ENCODE assay signal across 11 cellular contexts in genomic region chr3:98980915-98981596, GRCh38.
DNase-seq lines count a peak whose midpoint lies in the region; ATAC-seq, FAIRE-seq and TF ChIP-seq lines count a peak whose summit lies in the region.
"Had no signal": no experiment of that assay in that cellular context is flagged by ENCODE, and none has a peak within 500 bp of the region (broad histone marks: within the 10 kb centered on the region; RNA-seq: fewer than 3 reads in every experiment).

No MANE protein-coding gene starts in this region.

- no peaks in the 10 kb centered on the region for H3K27me3 Mint-ChIP-seq in T-helper 2 cell treated with Interferon-gamma antibody and Interleukin-4, amounts not matched to agents 5 μg/mL and 100 μg/mL, for 36 hours (ENCODE audit: low read depth)
- H3K27me3 Mint-ChIP-seq in naive thymus-derived CD4-positive, alpha-beta T cell, result peaks cover 2 to 31% (median 6%) of the 10 kb centered on the region in 5 donors
- H3K27me3 Mint-ChIP-seq: brain had no signal

- no peaks in the 10 kb centered on the region for H3K27me3 ChIP-seq in hepatocyte
- H3K27me3 ChIP-seq in naive thymus-derived CD4-positive, alpha-beta T cell (ENCODE audit: control insufficient read depth in 2 of 2, insufficient read depth in 2 of 2, low read length in 2 of 2), result no peaks in the 10 kb centered on the region

- POLR2A ChIA-PET in naive thymus-derived CD4-positive, alpha-beta T cell (lab: Charles Lee), result no interaction called here

- peak; percentile 81 to 84 for ATAC-seq in activated naive CD4-positive, alpha-beta T cell treated with anti-CD3 and anti-CD28 coated beads, Interleukin-2, amount 50 U/mL, for 72 hours
- peak; percentile 73 for ATAC-seq in HG02973 (IDR thresholded peaks at IDR 0.05; ENCODE audit: unreplicated experiment)
- ATAC-seq in naive thymus-derived CD4-positive, alpha-beta T cell, result no peak

- H3K4me3 Mint-ChIP-seq in T-helper 2 cell treated with Interferon-gamma antibody and Interleukin-4, amounts not matched to agents 5 μg/mL and 100 μg/mL, for 36 hours, result no peak overlapping the region
- no peak overlapping the region for H3K4me3 Mint-ChIP-seq in naive thymus-derived CD4-positive, alpha-beta T cell
- H3K4me3 Mint-ChIP-seq: B cell, brain had no signal

- CTCF ChIA-PET in naive thymus-derived CD4-positive, alpha-beta T cell (lab: Charles Lee), result no interaction called here

- H3K27ac ChIP-seq in hepatocyte, result no peak overlapping the region
- no peak overlapping the region for H3K27ac ChIP-seq in naive thymus-derived CD4-positive, alpha-beta T cell (ENCODE audit: low read depth, low read length)

- peaks cover 5% of the 10 kb centered on the region for H3K4me1 ChIP-seq in hepatocyte (ENCODE audit: insufficient read depth)
- no peaks in the 10 kb centered on the region for H3K4me1 ChIP-seq in naive thymus-derived CD4-positive, alpha-beta T cell (ENCODE audit: control insufficient read depth in 2 of 2, insufficient read depth in 2 of 2, low read length in 2 of 2)

- no peaks in the 10 kb centered on the region for H4K20me1 ChIP-seq in hepatocyte (ENCODE audit: insufficient read depth, poor library complexity, severe bottlenecking)

- no peaks in the 10 kb centered on the region for H3K9me2 ChIP-seq in hepatocyte (replicated peaks; ENCODE audit: insufficient read depth)

- H3K4me1 Mint-ChIP-seq in T-helper 2 cell treated with Interferon-gamma antibody and Interleukin-4, amounts not matched to agents 5 μg/mL and 100 μg/mL, for 36 hours (ENCODE audit: low read depth), result peaks cover 15% of the 10 kb centered on the region
- H3K4me1 Mint-ChIP-seq in naive thymus-derived CD4-positive, alpha-beta T cell, result peaks cover 0 to 5% (median 0%) of the 10 kb centered on the region in 7 donors
- H3K4me1 Mint-ChIP-seq: B cell had no signal

- intact Hi-C loops in naive thymus-derived CD4-positive, alpha-beta T cell (cut with micrococcal nuclease), result no loop called here

- no peaks in the 10 kb centered on the region for H3K36me3 ChIP-seq in hepatocyte (replicated peaks; ENCODE audit: insufficient read depth, low read depth)
- no peaks in the 10 kb centered on the region for H3K36me3 ChIP-seq in naive thymus-derived CD4-positive, alpha-beta T cell (ENCODE audit: control insufficient read depth in 2 of 3, insufficient read depth in 3 of 3, low read length in 3 of 3)

- H3K27ac Mint-ChIP-seq in activated naive CD4-positive, alpha-beta T cell treated with anti-CD3 and anti-CD28 coated beads, Interleukin-2, amount 50 U/mL, for 72 hours, result no peak overlapping the region
- no peak overlapping the region for H3K27ac Mint-ChIP-seq in T-helper 2 cell treated with Interferon-gamma antibody and Interleukin-4, amounts not matched to agents 5 μg/mL and 100 μg/mL, for 36 hours
- H3K27ac Mint-ChIP-seq in naive thymus-derived CD4-positive, alpha-beta T cell, result no peak overlapping the region
- H3K27ac Mint-ChIP-seq: B cell had no signal

- H3K4me3 ChIP-seq in hepatocyte, result no peak overlapping the region
- no peak overlapping the region for H3K4me3 ChIP-seq in naive thymus-derived CD4-positive, alpha-beta T cell (ENCODE audit: low read length)

- H3K9me3 ChIP-seq in hepatocyte (ENCODE audit: low read depth), result no peaks in the 10 kb centered on the region
- H3K9me3 ChIP-seq in naive thymus-derived CD4-positive, alpha-beta T cell (ENCODE audit: control insufficient read depth in 2 of 3, low read length in 3 of 3), result no peaks in the 10 kb centered on the region

- peak; percentile 91 for FAIRE-seq in urothelium cell line (lab: Jason Lieb, UNC)

- 57% methylated on average over 2 of the region's 2 CpGs for WGBS in hepatocyte (ENCODE audit: low lambda C conversion rate, missing lambda C conversion rate)

- H3K36me3 Mint-ChIP-seq in activated naive CD4-positive, alpha-beta T cell treated with anti-CD3 and anti-CD28 coated beads, Interleukin-2, amount 50 U/mL, for 72 hours, result peaks cover 0 to 6% of the 10 kb centered on the region in 2 donors
- no peaks in the 10 kb centered on the region for H3K36me3 Mint-ChIP-seq in T-helper 2 cell treated with Interferon-gamma antibody and Interleukin-4, amounts not matched to agents 5 μg/mL and 100 μg/mL, for 36 hours (ENCODE audit: low read depth)
- H3K36me3 Mint-ChIP-seq in naive thymus-derived CD4-positive, alpha-beta T cell, result no peaks in the 10 kb centered on the region
- H3K36me3 Mint-ChIP-seq: brain had no signal

- H2AFZ ChIP-seq in hepatocyte, result no peak overlapping the region

- no peaks in the 10 kb centered on the region for H3K9me3 Mint-ChIP-seq in activated naive CD4-positive, alpha-beta T cell treated with anti-CD3 and anti-CD28 coated beads, Interleukin-2, amount 50 U/mL, for 72 hours
- no peaks in the 10 kb centered on the region for H3K9me3 Mint-ChIP-seq in T-helper 2 cell treated with Interferon-gamma antibody and Interleukin-4, amounts not matched to agents 5 μg/mL and 100 μg/mL, for 36 hours
- peaks cover 0 to 4% (median 0%) of the 10 kb centered on the region in 11 donors for H3K9me3 Mint-ChIP-seq in naive thymus-derived CD4-positive, alpha-beta T cell

- H3K4me2 ChIP-seq in hepatocyte, result no peak overlapping the region

- no peak for TF ChIP-seq CTCF in hepatocyte (IDR thresholded peaks at IDR 0.05; ENCODE audit: poor library complexity)

- DNase-seq in activated naive CD4-positive, alpha-beta T cell treated with anti-CD3 and anti-CD28 coated beads, Interleukin-2, amount 50 U/mL, for 72 hours (ENCODE audit: low spot score in 2 of 2), result no peak
- DNase-seq in activated naive CD4-positive, alpha-beta T cell treated with Interleukin-2 at 50 U/mL for 16 hours, result no peak
- peak; percentile 18 for DNase-seq in T-helper 2 cell treated with Interferon-gamma antibody and Interleukin-4, amounts not matched to agents 5 μg/mL and 100 μg/mL, for 36 hours (ENCODE audit: low spot score)
- DNase-seq in urothelium cell line (ENCODE audit: low spot score) (peak; percentile 61), hepatocyte (ENCODE audit: low spot score) (no peak), KG1 (lab: John Stamatoyannopoulos, UW) (no peak)
- no peak for DNase-seq in naive thymus-derived CD4-positive, alpha-beta T cell
- DNase-seq: NCI-H510A treated with DMSO at 0.1 percent for 48 hours had no signal

- no peaks in the 10 kb centered on the region for H3K79me2 ChIP-seq in hepatocyte

Comparison
In these comparisons a context has a peak if more than half of its experiments do, and no peak if none do; other contexts are left out.
1. DNase-seq: peak in T-helper 2 cell treated with Interferon-gamma antibody and Interleukin-4, amounts not matched to agents 5 μg/mL and 100 μg/mL, for 36 hours (single experiment) and urothelium cell line (single experiment); none in activated naive CD4-positive, alpha-beta T cell treated with anti-CD3 and anti-CD28 coated beads, Interleukin-2, amount 50 U/mL, for 72 hours (0 of 2), activated naive CD4-positive, alpha-beta T cell treated with Interleukin-2 at 50 U/mL for 16 hours (single experiment), hepatocyte (single experiment), KG1 (single experiment) and naive thymus-derived CD4-positive, alpha-beta T cell (0 of 9).